8 cellular contexts compared by ENCODE assay signal in genomic region chr15:34969340-34970097, GRCh38. TPM values are rescaled to one million over a fixed set of nuclear protein-coding genes. Genes with fewer than 3 reads are reported as not detected.
DNase-seq lines count a peak whose midpoint lies in the region; ATAC-seq and FAIRE-seq lines count a peak whose summit lies in the region.

Gene AQR, minus strand, starts transcription at chr15:34969742. Its CDS starts 129 bp downstream, at chr15:34969613.

- CTCF ChIA-PET in activated CD4-positive, alpha-beta T cell treated with anti-CD3 and anti-CD28 coated beads for 36 hours (lab: Charles Lee), result interaction anchor here (0.5 to 3.5 kb wide), 18 partner anchors 9 to 744 kb away, joined by 3 to 68 read pairs (median 4); partner anchors contain the start of genes EMC4 and ZNF770

- H3K27me3 ChIP-seq in BLaER1, result no peaks in the 10 kb centered on the region
- no peaks in the 10 kb centered on the region for H3K27me3 ChIP-seq in layer of hippocampus (ENCODE audit: control insufficient read depth, insufficient read depth, low read length)

- H3K27ac Mint-ChIP-seq in activated CD4-positive, alpha-beta T cell treated with anti-CD3 and anti-CD28 coated beads for 36 hours, result peak within 1 kb of the TSS; percentile 91

- no peaks in the 10 kb centered on the region for H3K27me3 Mint-ChIP-seq in activated CD4-positive, alpha-beta T cell treated with anti-CD3 and anti-CD28 coated beads for 36 hours

- H3K4me1 ChIP-seq in BLaER1, result peaks cover 33% of the 10 kb centered on the region

- H3K9ac ChIP-seq in BLaER1, result peak within 1 kb of the TSS; percentile 94

- intact Hi-C loops in activated CD4-positive, alpha-beta T cell treated with anti-CD3 and anti-CD28 coated beads for 36 hours (cut with DNase I, micrococcal nuclease), result loop anchor here (1.0 to 5.0 kb wide), 4 partner anchors 11 to 868 kb away; partner anchors contain the start of genes ZNF770 (in 2 of the 2), EMC7 (in 1 of the 2), NOP10 (in 1 of the 2) and NUTM1 (in 1 of the 2)

- peak within 1 kb of the TSS; percentile 97 for H3K4me3 ChIP-seq in BLaER1

- FAIRE-seq in GM19239 (lab: Jason Lieb, UNC), result peak; percentile 95

- peak; percentile 79 for DNase-seq in GM19239 (ENCODE audit: insufficient read length, low spot score)
- peak; percentile 98 to 99 for DNase-seq in NCI-H524 (lab: John Stamatoyannopoulos, UW)
- DNase-seq in activated CD4-positive, alpha-beta T cell treated with anti-CD3 and anti-CD28 coated beads for 36 hours, result peak; percentile 95
- DNase-seq in stimulated activated CD4-positive, alpha-beta T cell treated with anti-CD3 and anti-CD28 coated beads, Interleukin-1b, Interleukin-23, amount 100 ng/mL, for 4 hours (ENCODE audit: low read depth in 2 of 2), result peak; percentile 78 to 83

- peak within 1 kb of the TSS; percentile 98 for H3K4me3 Mint-ChIP-seq in activated CD4-positive, alpha-beta T cell treated with anti-CD3 and anti-CD28 coated beads for 36 hours

- POLR2A ChIA-PET in activated CD4-positive, alpha-beta T cell treated with anti-CD3 and anti-CD28 coated beads for 36 hours (lab: Charles Lee), result interaction anchor here (0.5 to 2.6 kb wide), 2 partner anchors 19 to 406 kb away, joined by 5 to 45 read pairs; partner anchors contain the start of gene ZNF770

- peaks cover 10% of the 10 kb centered on the region for H3K36me3 Mint-ChIP-seq in activated CD4-positive, alpha-beta T cell treated with anti-CD3 and anti-CD28 coated beads for 36 hours (ENCODE audit: low read depth)

- H3K9me3 Mint-ChIP-seq in activated CD4-positive, alpha-beta T cell treated with anti-CD3 and anti-CD28 coated beads for 36 hours (ENCODE audit: low read depth), result no peaks in the 10 kb centered on the region

- peaks cover 35% of the 10 kb centered on the region for H3K4me1 Mint-ChIP-seq in activated CD4-positive, alpha-beta T cell treated with anti-CD3 and anti-CD28 coated beads for 36 hours

- H3K4me2 ChIP-seq in BLaER1, result peak within 1 kb of the TSS; percentile 98

- peaks cover 48% of the 10 kb centered on the region for H4K20me1 ChIP-seq in BLaER1

- H3K27ac ChIP-seq in BLaER1 (peak within 1 kb of the TSS; percentile 91), cingulate gyrus (ENCODE audit: low read depth, low read length) (peak within 1 kb of the TSS; percentile 60), layer of hippocampus (ENCODE audit: low read depth, low read length) (peak within 1 kb of the TSS; percentile 40)

- H3K36me3 ChIP-seq in BLaER1, result peaks cover 24% of the 10 kb centered on the region

- no peaks in the 10 kb centered on the region for H3K9me3 ChIP-seq in BLaER1

- ATAC-seq in HG03457 (IDR thresholded peaks at IDR 0.05; ENCODE audit: unreplicated experiment), result peak; percentile 97
- peak; percentile 99 for ATAC-seq in activated CD4-positive, alpha-beta T cell treated with anti-CD3 and anti-CD28 coated beads for 36 hours

RNA-seq across cellular contexts. Expression of gene AQR, which starts in this region (rescaled TPM):
- 10 to 100 TPM; 39.2 to 62.0 TPM for total RNA-seq in activated CD4-positive, alpha-beta T cell treated with anti-CD3 and anti-CD28 coated beads for 36 hours

Comparison
In these comparisons a context has a peak if more than half of its experiments do, and no peak if none do; other contexts are left out.
1. Peak in every context shown above with its lines: DNase-seq, ATAC-seq, H3K4me3 ChIP-seq and H3K27ac ChIP-seq.
2. H3K27ac ChIP-seq: peak in every context shown above with its lines; median percentile 91 in BLaER1; 60 in cingulate gyrus; 40 in layer of hippocampus.